In genomic region chr12:73341559-73342247, GRCh38 we compare ENCODE assay signal across 25 cellular contexts.
"Had no signal": no experiment of that assay in that cellular context is flagged by ENCODE, and none has a peak within 500 bp of the region (broad histone marks: within the 10 kb centered on the region; RNA-seq: fewer than 3 reads in every experiment).

No MANE protein-coding gene starts in this region.

- H3K4me1 Mint-ChIP-seq: endodermal cell; naive thymus-derived CD4-positive, alpha-beta T cell had no signal

- H3K36me3 ChIP-seq: colonic mucosa, esophagus squamous epithelium, gastrocnemius medialis, heart right ventricle, left ventricle myocardium inferior, lower lobe of right lung had no signal

- H3K4me1 ChIP-seq: colonic mucosa, esophagus squamous epithelium, gastrocnemius medialis, heart right ventricle, left ventricle myocardium inferior, lower lobe of right lung had no signal

- H3K9me3 ChIP-seq: colonic mucosa, gastrocnemius medialis, lower lobe of right lung had no signal

- ATAC-seq: effector memory CD8-positive, alpha-beta T cell; esophagus mucosa; gastrocnemius medialis; heart right ventricle; left cardiac atrium; lower lobe of right lung; naive thymus-derived CD4-positive, alpha-beta T cell had no signal

- H3K27me3 Mint-ChIP-seq: dendritic cell treated with granulocyte-macrophage colony-stimulating factor and Interleukin-4, amounts not matched to agents 40 ng/mL and 50 ng/mL, for 4 days; effector memory CD8-positive, alpha-beta T cell; naive thymus-derived CD4-positive, alpha-beta T cell had no signal

- H3K36me3 Mint-ChIP-seq: naive thymus-derived CD4-positive, alpha-beta T cell had no signal

- H3K4me3 Mint-ChIP-seq: dendritic cell treated with granulocyte-macrophage colony-stimulating factor and Interleukin-4, amounts not matched to agents 40 ng/mL and 50 ng/mL, for 4 days; effector memory CD8-positive, alpha-beta T cell; endodermal cell; naive thymus-derived CD4-positive, alpha-beta T cell had no signal

- H3K9me3 Mint-ChIP-seq: endodermal cell had no signal

- H3K27ac Mint-ChIP-seq: dendritic cell treated with granulocyte-macrophage colony-stimulating factor and Interleukin-4, amounts not matched to agents 40 ng/mL and 50 ng/mL, for 4 days; effector memory CD8-positive, alpha-beta T cell; endodermal cell; naive thymus-derived CD4-positive, alpha-beta T cell had no signal

- FAIRE-seq: endometrium, keratinocyte had no signal

- H3K4me3 ChIP-seq: colonic mucosa, esophagus squamous epithelium, gastrocnemius medialis, heart right ventricle, left ventricle myocardium inferior, lower lobe of right lung had no signal

- DNase-seq: colonic mucosa; cortex of kidney; effector CD8-positive, alpha-beta T cell; effector memory CD8-positive, alpha-beta T cell; endodermal cell; erythroblast; esophagus squamous epithelium; foreskin fibroblast; foreskin melanocyte; gastrocnemius medialis; glutamatergic neuron; head of caudate nucleus; heart right ventricle; hippocampal formation; left cardiac atrium; left ventricle myocardium inferior; lower lobe of right lung; mesendoderm; midbrain; naive thymus-derived CD4-positive, alpha-beta T cell had no signal

- H3K27ac ChIP-seq: colonic mucosa, epithelial cell of prostate, esophagus squamous epithelium, gastrocnemius medialis, heart right ventricle, left ventricle myocardium inferior, lower lobe of right lung had no signal

- H3K27me3 ChIP-seq: colonic mucosa, esophagus squamous epithelium, gastrocnemius medialis, heart right ventricle had no signal
